In genomic region chr1:201515062-201515750, GRCh38 we compare ENCODE assay signal across 23 cellular contexts.
"Had no signal": no experiment of that assay in that cellular context is flagged by ENCODE, and none has a peak within 500 bp of the region (broad histone marks: within the 10 kb centered on the region; RNA-seq: fewer than 3 reads in every experiment).

No MANE protein-coding gene starts in this region.

- DNase-seq: activated CD4-positive, alpha-beta T cell treated with anti-CD3 and anti-CD28 coated beads for 1 hour; activated CD4-positive, alpha-beta T cell treated with anti-CD3 and anti-CD28 coated beads, Interleukin-2, amount 50 U/mL, for 48 hours; activated naive CD4-positive, alpha-beta T cell treated with Interleukin-2 at 50 U/mL for 16 hours; activated naive CD8-positive, alpha-beta T cell treated with anti-CD3 and anti-CD28 coated beads, Interleukin-2, amount 10 ng/mL, durations not matched to agents 7 days and 5 days; activated T-cell treated with anti-CD3 and anti-CD28 coated beads for 4 hours; cortex of kidney; gastrocnemius medialis; head of caudate nucleus; left ventricle myocardium inferior; mucosa of descending colon; naive B cell; psoas muscle; right cardiac atrium; stimulated activated CD4-positive, alpha-beta T cell treated with anti-CD3 and anti-CD28 coated beads, Interleukin-15, amount 100 ng/mL, for 24 hours; stimulated activated CD4-positive, alpha-beta T cell treated with anti-CD3 and anti-CD28 coated beads, Interleukin-2, amount 100 ng/mL, for 48 hours; stimulated activated naive CD8-positive, alpha-beta T cell treated with anti-CD3 and anti-CD28 coated beads, Interleukin-15, amount 100 ng/mL, for 72 hours; T-helper 1 cell; T1000; upper lobe of left lung; WERI-Rb-1 had no signal

- H3K27me3 ChIP-seq: gastrocnemius medialis, suprapubic skin, upper lobe of left lung had no signal

- H3K4me3 ChIP-seq: gastrocnemius medialis, left ventricle myocardium inferior, mucosa of descending colon, psoas muscle, skin epidermis, suprapubic skin, upper lobe of left lung had no signal

- H3K36me3 ChIP-seq: gastrocnemius medialis, left ventricle myocardium inferior, suprapubic skin, upper lobe of left lung, WERI-Rb-1 had no signal

- ATAC-seq: esophagus mucosa, gastrocnemius medialis, mucosa of descending colon, psoas muscle, right cardiac atrium had no signal

- H3K9me3 ChIP-seq: gastrocnemius medialis, left ventricle myocardium inferior, mucosa of descending colon, psoas muscle, suprapubic skin, upper lobe of left lung had no signal

- H3K27ac ChIP-seq: gastrocnemius medialis, left ventricle myocardium inferior, psoas muscle, skin epidermis, suprapubic skin, upper lobe of left lung, WERI-Rb-1 had no signal
